In genomic region chr2:171893824-171894611, GRCh38 we compare ENCODE assay signal across 1 cellular context.
TF ChIP-seq lines count a peak whose summit lies in the region.

TSS of gene SLC25A12 (minus strand) at chr2:171894244. CDS start at chr2:171894214, 30 bp downstream.

TF ChIP-seq in K562, 482 proteins besides CTCF, POLR2A, EP300 and RAD21 (continued from another document and continues in another):
- TF ChIP-seq, protein P1, sequence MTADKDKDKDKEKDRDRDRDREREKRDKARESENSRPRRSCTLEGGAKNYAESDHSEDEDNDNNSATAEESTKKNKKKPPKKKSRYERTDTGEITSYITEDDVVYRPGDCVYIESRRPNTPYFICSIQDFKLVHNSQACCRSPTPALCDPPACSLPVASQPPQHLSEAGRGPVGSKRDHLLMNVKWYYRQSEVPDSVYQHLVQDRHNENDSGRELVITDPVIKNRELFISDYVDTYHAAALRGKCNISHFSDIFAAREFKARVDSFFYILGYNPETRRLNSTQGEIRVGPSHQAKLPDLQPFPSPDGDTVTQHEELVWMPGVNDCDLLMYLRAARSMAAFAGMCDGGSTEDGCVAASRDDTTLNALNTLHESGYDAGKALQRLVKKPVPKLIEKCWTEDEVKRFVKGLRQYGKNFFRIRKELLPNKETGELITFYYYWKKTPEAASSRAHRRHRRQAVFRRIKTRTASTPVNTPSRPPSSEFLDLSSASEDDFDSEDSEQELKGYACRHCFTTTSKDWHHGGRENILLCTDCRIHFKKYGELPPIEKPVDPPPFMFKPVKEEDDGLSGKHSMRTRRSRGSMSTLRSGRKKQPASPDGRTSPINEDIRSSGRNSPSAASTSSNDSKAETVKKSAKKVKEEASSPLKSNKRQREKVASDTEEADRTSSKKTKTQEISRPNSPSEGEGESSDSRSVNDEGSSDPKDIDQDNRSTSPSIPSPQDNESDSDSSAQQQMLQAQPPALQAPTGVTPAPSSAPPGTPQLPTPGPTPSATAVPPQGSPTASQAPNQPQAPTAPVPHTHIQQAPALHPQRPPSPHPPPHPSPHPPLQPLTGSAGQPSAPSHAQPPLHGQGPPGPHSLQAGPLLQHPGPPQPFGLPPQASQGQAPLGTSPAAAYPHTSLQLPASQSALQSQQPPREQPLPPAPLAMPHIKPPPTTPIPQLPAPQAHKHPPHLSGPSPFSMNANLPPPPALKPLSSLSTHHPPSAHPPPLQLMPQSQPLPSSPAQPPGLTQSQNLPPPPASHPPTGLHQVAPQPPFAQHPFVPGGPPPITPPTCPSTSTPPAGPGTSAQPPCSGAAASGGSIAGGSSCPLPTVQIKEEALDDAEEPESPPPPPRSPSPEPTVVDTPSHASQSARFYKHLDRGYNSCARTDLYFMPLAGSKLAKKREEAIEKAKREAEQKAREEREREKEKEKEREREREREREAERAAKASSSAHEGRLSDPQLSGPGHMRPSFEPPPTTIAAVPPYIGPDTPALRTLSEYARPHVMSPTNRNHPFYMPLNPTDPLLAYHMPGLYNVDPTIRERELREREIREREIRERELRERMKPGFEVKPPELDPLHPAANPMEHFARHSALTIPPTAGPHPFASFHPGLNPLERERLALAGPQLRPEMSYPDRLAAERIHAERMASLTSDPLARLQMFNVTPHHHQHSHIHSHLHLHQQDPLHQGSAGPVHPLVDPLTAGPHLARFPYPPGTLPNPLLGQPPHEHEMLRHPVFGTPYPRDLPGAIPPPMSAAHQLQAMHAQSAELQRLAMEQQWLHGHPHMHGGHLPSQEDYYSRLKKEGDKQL (CRISPR knock-in tag; IDR thresholded peaks at IDR 0.05; ENCODE audit: borderline replicate concordance) = no peak
- TF ChIP-seq FOXA3 (CRISPR knock-in tag; conservative IDR thresholded peaks at IDR 0.05 in 1 of 2, IDR thresholded peaks at IDR 0.05 in 1 of 2) = 0 out of 4 replicates have a peak, but pooled peaks of 1 of the 2 experiments have one; percentile 9
- TF ChIP-seq, protein P2, sequence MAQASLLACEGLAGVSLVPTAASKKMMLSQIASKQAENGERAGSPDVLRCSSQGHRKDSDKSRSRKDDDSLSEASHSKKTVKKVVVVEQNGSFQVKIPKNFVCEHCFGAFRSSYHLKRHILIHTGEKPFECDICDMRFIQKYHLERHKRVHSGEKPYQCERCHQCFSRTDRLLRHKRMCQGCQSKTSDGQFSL (CRISPR knock-in tag; IDR thresholded peaks at IDR 0.05) = peak; percentile 55
- TF ChIP-seq, protein P2 (tag; IDR thresholded peaks at IDR 0.05) = no peak
- peak; percentile 87 for TF ChIP-seq CCNT2 (IDR thresholded peaks at IDR 0.05; ENCODE audit: borderline replicate concordance, extremely low read depth, insufficient read length, low read depth, low read length)
- no peak for TF ChIP-seq TAL1 (IDR thresholded peaks at IDR 0.05)
- TF ChIP-seq ZBTB33 (CRISPR knock-in tag; IDR thresholded peaks at IDR 0.05) = peak; percentile 62; the same call in 1 of the 2 replicates
- TF ChIP-seq THRB (CRISPR knock-in tag; conservative IDR thresholded peaks at IDR 0.05) = peak; percentile 88
- TF ChIP-seq KLF6 (CRISPR knock-in tag; IDR thresholded peaks at IDR 0.05; ENCODE audit: borderline replicate concordance) = no peak
- no peak for TF ChIP-seq RBM39 (optimal IDR thresholded peaks at IDR 0.05; ENCODE audit: low read depth, low read length)
- TF ChIP-seq, protein P3, sequence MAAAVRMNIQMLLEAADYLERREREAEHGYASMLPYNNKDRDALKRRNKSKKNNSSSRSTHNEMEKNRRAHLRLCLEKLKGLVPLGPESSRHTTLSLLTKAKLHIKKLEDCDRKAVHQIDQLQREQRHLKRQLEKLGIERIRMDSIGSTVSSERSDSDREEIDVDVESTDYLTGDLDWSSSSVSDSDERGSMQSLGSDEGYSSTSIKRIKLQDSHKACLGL (CRISPR knock-in tag; IDR thresholded peaks at IDR 0.05; ENCODE audit: borderline replicate concordance, poor library complexity, severe bottlenecking) = no peak
- no peak for TF ChIP-seq DDX20 (tag; IDR thresholded peaks at IDR 0.05; ENCODE audit: low read depth)
- TF ChIP-seq MGA (IDR thresholded peaks at IDR 0.05) = peak; percentile 78
- no peak for TF ChIP-seq ZMIZ1 (IDR thresholded peaks at IDR 0.05; ENCODE audit: low read depth in 2 of 2, low read length in 2 of 2)
- TF ChIP-seq MTA1 (IDR thresholded peaks at IDR 0.05; ENCODE audit: borderline replicate concordance) = no peak
- no peak; the same call in 1 of the 2 replicates for TF ChIP-seq REST (CRISPR knock-in tag; IDR thresholded peaks at IDR 0.05; ENCODE audit: low read depth)
